ENCODE assay signal across 9 cellular contexts in genomic region chr2:10721344-10722251, GRCh38. TPM values are rescaled to one million over a fixed set of nuclear protein-coding genes. Genes with fewer than 3 reads are reported as not detected.
DNase-seq lines count a peak whose midpoint lies in the region; ATAC-seq, FAIRE-seq and TF ChIP-seq lines count a peak whose summit lies in the region.
"Had no signal": no experiment of that assay in that cellular context is flagged by ENCODE, and none has a peak within 500 bp of the region (broad histone marks: within the 10 kb centered on the region; RNA-seq: fewer than 3 reads in every experiment).

A gene with protein sequence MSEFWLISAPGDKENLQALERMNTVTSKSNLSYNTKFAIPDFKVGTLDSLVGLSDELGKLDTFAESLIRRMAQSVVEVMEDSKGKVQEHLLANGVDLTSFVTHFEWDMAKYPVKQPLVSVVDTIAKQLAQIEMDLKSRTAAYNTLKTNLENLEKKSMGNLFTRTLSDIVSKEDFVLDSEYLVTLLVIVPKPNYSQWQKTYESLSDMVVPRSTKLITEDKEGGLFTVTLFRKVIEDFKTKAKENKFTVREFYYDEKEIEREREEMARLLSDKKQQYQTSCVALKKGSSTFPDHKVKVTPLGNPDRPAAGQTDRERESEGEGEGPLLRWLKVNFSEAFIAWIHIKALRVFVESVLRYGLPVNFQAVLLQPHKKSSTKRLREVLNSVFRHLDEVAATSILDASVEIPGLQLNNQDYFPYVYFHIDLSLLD (plus strand): TSS chr2:10721630. CDS start chr2:10722850, 1,220 bp downstream.

- DNase-seq in CD1c-positive myeloid dendritic cell (ENCODE audit: extremely low spot score) (peak; percentile 17), WTC11 (ENCODE audit: low spot score) (peak; percentile 71), right atrium auricular region (ENCODE audit: low spot score) (no peak), RCC 7860 (ENCODE audit: low spot score) (no peak), superior temporal gyrus (ENCODE audit: extremely low spot score) (no peak)

- H3K27me3 ChIP-seq in right atrium auricular region: peaks cover 15 to 24% of the 10 kb centered on the region in 2 donors

- POLR2A ChIA-PET in WTC11 (lab: Charles Lee): no interaction called here

- CTCF ChIA-PET in WTC11 (lab: Charles Lee): interaction anchor here (0.8 to 1.5 kb wide), 7 partner anchors 9 to 411 kb away, joined by 3 to 6 read pairs (median 3); a partner anchor contains a TSS

- H3K27me3 Mint-ChIP-seq in WTC11 (ENCODE audit: low read depth): peaks cover 78% of the 10 kb centered on the region

- H3K27ac ChIP-seq in right atrium auricular region: no peak within 1 kb of the TSS
- H3K27ac ChIP-seq in skin epidermis: peak within 1 kb of the TSS in 8 of 21 experiments; percentile 13 to 71 (median 42)

- no peak for FAIRE-seq in RCC 7860 (lab: Jason Lieb, UNC)

- ATAC-seq in GM18511 (IDR thresholded peaks at IDR 0.05; ENCODE audit: unreplicated experiment): peak; percentile 77
- peak; percentile 85 for ATAC-seq in HG03280 (IDR thresholded peaks at IDR 0.05; ENCODE audit: unreplicated experiment)
- ATAC-seq in WTC11: peak; percentile 83

- H3K36me3 Mint-ChIP-seq in WTC11: no peaks in the 10 kb centered on the region

- H3K9me3 ChIP-seq in right atrium auricular region: no peaks in the 10 kb centered on the region

- no peaks in the 10 kb centered on the region for H3K36me3 ChIP-seq in right atrium auricular region

- peaks cover 10% of the 10 kb centered on the region for H3K4me1 Mint-ChIP-seq in WTC11

- peak within 1 kb of the TSS; percentile 74 for H3K4me3 Mint-ChIP-seq in WTC11

- H3K27ac Mint-ChIP-seq in WTC11: no peak within 1 kb of the TSS

- peaks cover 0 to 20% of the 10 kb centered on the region in 2 donors for H3K4me1 ChIP-seq in right atrium auricular region

- H3K9me3 Mint-ChIP-seq in WTC11: no peaks in the 10 kb centered on the region

- TF ChIP-seq CTCF in WTC11 (IDR thresholded peaks at IDR 0.05) (no peak), right atrium auricular region (IDR thresholded peaks at IDR 0.05) (no peak)

- H3K4me3 ChIP-seq in right atrium auricular region (peak within 1 kb of the TSS; percentile 18 to 51), skin epidermis (peak within 1 kb of the TSS; percentile 14 to 47 (median 31))

TF ChIP-seq in WTC11, 78 proteins besides CTCF, POLR2A, EP300 and RAD21:
- TF ChIP-seq SMAD3 (CRISPR knock-in tag; IDR thresholded peaks at IDR 0.05; ENCODE audit: borderline replicate concordance): no peak
- no peak for TF ChIP-seq CREM (CRISPR knock-in tag; IDR thresholded peaks at IDR 0.05)
- TF ChIP-seq, protein P1, sequence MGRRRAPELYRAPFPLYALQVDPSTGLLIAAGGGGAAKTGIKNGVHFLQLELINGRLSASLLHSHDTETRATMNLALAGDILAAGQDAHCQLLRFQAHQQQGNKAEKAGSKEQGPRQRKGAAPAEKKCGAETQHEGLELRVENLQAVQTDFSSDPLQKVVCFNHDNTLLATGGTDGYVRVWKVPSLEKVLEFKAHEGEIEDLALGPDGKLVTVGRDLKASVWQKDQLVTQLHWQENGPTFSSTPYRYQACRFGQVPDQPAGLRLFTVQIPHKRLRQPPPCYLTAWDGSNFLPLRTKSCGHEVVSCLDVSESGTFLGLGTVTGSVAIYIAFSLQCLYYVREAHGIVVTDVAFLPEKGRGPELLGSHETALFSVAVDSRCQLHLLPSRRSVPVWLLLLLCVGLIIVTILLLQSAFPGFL (CRISPR knock-in tag; IDR thresholded peaks at IDR 0.05; ENCODE audit: borderline replicate concordance): no peak
- TF ChIP-seq, protein P2, sequence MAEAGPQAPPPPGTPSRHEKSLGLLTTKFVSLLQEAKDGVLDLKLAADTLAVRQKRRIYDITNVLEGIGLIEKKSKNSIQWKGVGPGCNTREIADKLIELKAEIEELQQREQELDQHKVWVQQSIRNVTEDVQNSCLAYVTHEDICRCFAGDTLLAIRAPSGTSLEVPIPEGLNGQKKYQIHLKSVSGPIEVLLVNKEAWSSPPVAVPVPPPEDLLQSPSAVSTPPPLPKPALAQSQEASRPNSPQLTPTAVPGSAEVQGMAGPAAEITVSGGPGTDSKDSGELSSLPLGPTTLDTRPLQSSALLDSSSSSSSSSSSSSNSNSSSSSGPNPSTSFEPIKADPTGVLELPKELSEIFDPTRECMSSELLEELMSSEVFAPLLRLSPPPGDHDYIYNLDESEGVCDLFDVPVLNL (CRISPR knock-in tag; IDR thresholded peaks at IDR 0.05; ENCODE audit: borderline replicate concordance, low read depth): no peak

RNA-seq across cellular contexts. Expression of the gene that starts here (rescaled TPM):
- total RNA-seq in WTC11 (2021) (0.42 to 1.9 TPM (median 1.2 TPM) in 3 replicates), right atrium auricular region (under 1 TPM; 0.12 to 0.44 TPM)
- total RNA-seq: T-helper 1 cell treated with Interleukin-12 subunit alpha and Interleukin-12 subunit beta and Interleukin-4 antibody, amounts not matched to agents 30 ng/mL and 1 ng/mL, for 36 hours had no signal

Comparison
In these comparisons a context has a peak if more than half of its experiments do, and no peak if none do; other contexts are left out.
1. DNase-seq: peak in CD1c-positive myeloid dendritic cell (single experiment) and WTC11 (single experiment); none in right atrium auricular region (single experiment), RCC 7860 (single experiment) and superior temporal gyrus (single experiment).
2. Peak in every context shown above with its lines, with median percentiles within 50 percentile points of each other: ATAC-seq.